In the genomic region with DNA sequence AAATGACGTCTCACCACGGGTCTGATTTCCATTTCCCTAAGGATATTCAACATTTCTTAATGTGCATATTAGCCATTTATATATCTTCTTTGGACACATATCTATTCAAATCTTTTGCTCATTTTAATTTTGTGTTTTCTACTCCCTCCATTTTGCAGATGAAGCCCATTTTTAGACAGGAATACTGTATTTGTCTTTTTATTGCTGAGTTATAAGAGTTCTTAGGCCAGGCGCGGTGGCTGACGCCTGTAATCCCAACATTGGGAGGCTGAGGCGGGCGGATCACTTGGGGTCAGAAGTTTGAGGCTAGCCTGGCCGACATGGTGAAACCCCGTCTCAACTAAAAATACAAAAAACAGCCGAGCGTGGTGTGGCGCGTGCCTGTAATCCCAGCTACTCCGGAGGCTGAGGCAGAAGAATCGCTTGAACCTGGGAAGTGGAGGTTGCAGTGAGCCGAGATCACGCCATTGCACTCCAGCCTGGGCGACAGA, we compare ENCODE assay signal across 1 cellular context.
TF ChIP-seq lines count a peak whose summit lies in the region.

No MANE protein-coding gene starts in this region.

TF ChIP-seq in HepG2, 621 proteins besides CTCF, POLR2A, EP300 and RAD21:
- TF ChIP-seq, protein P1, sequence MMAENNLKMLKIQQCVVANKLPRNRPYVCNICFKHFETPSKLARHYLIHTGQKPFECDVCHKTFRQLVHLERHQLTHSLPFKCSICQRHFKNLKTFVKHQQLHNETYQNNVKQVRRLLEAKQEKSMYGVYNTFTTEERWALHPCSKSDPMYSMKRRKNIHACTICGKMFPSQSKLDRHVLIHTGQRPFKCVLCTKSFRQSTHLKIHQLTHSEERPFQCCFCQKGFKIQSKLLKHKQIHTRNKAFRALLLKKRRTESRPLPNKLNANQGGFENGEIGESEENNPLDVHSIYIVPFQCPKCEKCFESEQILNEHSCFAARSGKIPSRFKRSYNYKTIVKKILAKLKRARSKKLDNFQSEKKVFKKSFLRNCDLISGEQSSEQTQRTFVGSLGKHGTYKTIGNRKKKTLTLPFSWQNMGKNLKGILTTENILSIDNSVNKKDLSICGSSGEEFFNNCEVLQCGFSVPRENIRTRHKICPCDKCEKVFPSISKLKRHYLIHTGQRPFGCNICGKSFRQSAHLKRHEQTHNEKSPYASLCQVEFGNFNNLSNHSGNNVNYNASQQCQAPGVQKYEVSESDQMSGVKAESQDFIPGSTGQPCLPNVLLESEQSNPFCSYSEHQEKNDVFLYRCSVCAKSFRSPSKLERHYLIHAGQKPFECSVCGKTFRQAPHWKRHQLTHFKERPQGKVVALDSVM (CRISPR knock-in tag; IDR thresholded peaks at IDR 0.05): peak; percentile 96
- TF ChIP-seq ZNF460 (CRISPR knock-in tag; IDR thresholded peaks at IDR 0.05; ENCODE audit: borderline replicate concordance) (peak; percentile 41; the same call in 1 of the 2 replicates), ZMYM3 (CRISPR knock-in tag; IDR thresholded peaks at IDR 0.05) (peak; percentile 81), ZNF816 (CRISPR knock-in tag; IDR thresholded peaks at IDR 0.05; ENCODE audit: borderline replicate concordance) (0 out of 2 replicates have a peak, but pooled peaks have one; percentile 65), ZNF350 (CRISPR knock-in tag; IDR thresholded peaks at IDR 0.05; ENCODE audit: borderline replicate concordance, low read depth) (0 out of 2 replicates have a peak, but pooled peaks have one; percentile 1), ZBTB38 (CRISPR knock-in tag; IDR thresholded peaks at IDR 0.05) (peak; percentile 62; the same call in 1 of the 2 replicates)
- TF ChIP-seq, protein P2, sequence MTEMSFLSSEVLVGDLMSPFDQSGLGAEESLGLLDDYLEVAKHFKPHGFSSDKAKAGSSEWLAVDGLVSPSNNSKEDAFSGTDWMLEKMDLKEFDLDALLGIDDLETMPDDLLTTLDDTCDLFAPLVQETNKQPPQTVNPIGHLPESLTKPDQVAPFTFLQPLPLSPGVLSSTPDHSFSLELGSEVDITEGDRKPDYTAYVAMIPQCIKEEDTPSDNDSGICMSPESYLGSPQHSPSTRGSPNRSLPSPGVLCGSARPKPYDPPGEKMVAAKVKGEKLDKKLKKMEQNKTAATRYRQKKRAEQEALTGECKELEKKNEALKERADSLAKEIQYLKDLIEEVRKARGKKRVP (CRISPR knock-in tag; IDR thresholded peaks at IDR 0.05): 0 out of 4 replicates have a peak, but pooled peaks of 1 of the 2 experiments have one; percentile 5
